Comparison of ENCODE assay signal across 8 cellular contexts in genomic region chr11:74493816-74494630, GRCh38. TPM values are rescaled to one million over a fixed set of nuclear protein-coding genes. Genes with fewer than 3 reads are reported as not detected.
DNase-seq lines count a peak whose midpoint lies in the region; ATAC-seq and TF ChIP-seq lines count a peak whose summit lies in the region.

No MANE protein-coding gene starts in this region.

- H3K4me3 ChIP-seq in left ventricle myocardium inferior (peak overlapping the region; percentile 95), esophagus squamous epithelium (peak overlapping the region; percentile 70 to 99 (median 82)), trophoblast cell (ENCODE audit: low read depth, low read length) (peak overlapping the region; percentile 97)

- peaks cover 22% of the 10 kb centered on the region for H3K4me1 ChIP-seq in left ventricle myocardium inferior
- H3K4me1 ChIP-seq in esophagus squamous epithelium = peaks cover 0 to 19% (median 11%) of the 10 kb centered on the region in 3 donors
- H3K4me1 ChIP-seq in trophoblast cell (ENCODE audit: control insufficient read depth in 1 of 2, insufficient read depth in 2 of 2, low read length in 2 of 2) = peaks cover 5 to 8% of the 10 kb centered on the region in 2 experiments

- no peak overlapping the region for H2BK120ac ChIP-seq in trophoblast cell (ENCODE audit: insufficient read depth, low read length, poor library complexity)

- TF ChIP-seq POLR2A in esophagus squamous epithelium (IDR thresholded peaks at IDR 0.05) = no peak

- H3K79me1 ChIP-seq in trophoblast cell (ENCODE audit: low read length) = peaks cover 4% of the 10 kb centered on the region

- no peak for DNase-seq in left ventricle myocardium inferior
- no peak for DNase-seq in left ventricle myocardium superior
- peak; percentile 66 for DNase-seq in RWPE1 (ENCODE audit: low spot score)
- DNase-seq in esophagus squamous epithelium (lab: John Stamatoyannopoulos, UW) = no peak
- DNase-seq in trophoblast cell = peak in 1 of 2 donors; percentile 85
- no peak for DNase-seq in amygdala (lab: John Stamatoyannopoulos, UW)
- DNase-seq in NCI-H1694 treated with DMSO at 0.1 percent for 48 hours (lab: John Stamatoyannopoulos, UW) = no peak
- DNase-seq in activated CD4-positive, alpha-beta T cell treated with anti-CD3 and anti-CD28 coated beads, Interleukin-2, amount 50 U/mL, for 4 hours = no peak

- peak overlapping the region; percentile 89 for H2AFZ ChIP-seq in trophoblast cell (ENCODE audit: insufficient read depth, low read length, poor library complexity)

- H3K4ac ChIP-seq in trophoblast cell (ENCODE audit: low read depth, low read length) = peak overlapping the region; percentile 2

- peaks cover 14% of the 10 kb centered on the region for H3K9me3 ChIP-seq in left ventricle myocardium inferior (replicated peaks)
- no peaks in the 10 kb centered on the region for H3K9me3 ChIP-seq in esophagus squamous epithelium
- H3K9me3 ChIP-seq in trophoblast cell (ENCODE audit: insufficient read depth, low read depth, low read length) = no peaks in the 10 kb centered on the region

- intact Hi-C loops in left ventricle myocardium inferior (cut with micrococcal nuclease) = no loop called here
- intact Hi-C loops in left ventricle myocardium superior (cut with micrococcal nuclease) = no loop called here
- intact Hi-C loops in esophagus squamous epithelium (cut with DNase I) = no loop called here

- no peaks in the 10 kb centered on the region for H3K27me3 ChIP-seq in left ventricle myocardium inferior (ENCODE audit: low read depth)
- H3K27me3 ChIP-seq in esophagus squamous epithelium = no peaks in the 10 kb centered on the region
- H3K27me3 ChIP-seq in trophoblast cell (ENCODE audit: insufficient read depth, low read length) = no peaks in the 10 kb centered on the region

- H3K18ac ChIP-seq in trophoblast cell (ENCODE audit: low read length) = no peak overlapping the region

- CTCF ChIA-PET in RWPE1 (lab: Yijun Ruan, JAX) = interaction anchor here (0.7 kb wide), 1 partner anchor 40 kb away, joined by 4 read pairs; no protein-coding TSS in a partner anchor

- H4K91ac ChIP-seq in trophoblast cell (ENCODE audit: low read depth, low read length) = peak overlapping the region; percentile 97

- H3K4me2 ChIP-seq in trophoblast cell (ENCODE audit: low read length) = peak overlapping the region; percentile 76

- POLR2A ChIA-PET in RWPE1 (lab: Yijun Ruan, JAX; ENCODE audit: low non-redundant PET) = interaction anchor here (0.6 to 1.2 kb wide), 6 partner anchors 11 to 567 kb away, joined by 3 to 8 read pairs (median 4); no protein-coding TSS in a partner anchor

- H2BK5ac ChIP-seq in trophoblast cell (ENCODE audit: low read depth, low read length, poor library complexity) = no peak overlapping the region

- peak overlapping the region; percentile 51 for H4K12ac ChIP-seq in trophoblast cell (ENCODE audit: low read depth, low read length)

- no peak overlapping the region for H3K23ac ChIP-seq in trophoblast cell (ENCODE audit: low read length)

- 5 to 17% methylated on average over 10 to 11 of the region's 12 CpGs for WGBS in esophagus squamous epithelium, 2 donors
- WGBS in trophoblast cell (ENCODE audit: extremely low coverage, insufficient coverage, insufficient read length) = 100% methylated on average over 1 of the region's 12 CpGs

- H3K27ac ChIP-seq in left ventricle myocardium inferior (replicated peaks) (peak overlapping the region; percentile 100), RWPE1 (peak overlapping the region; percentile 99), esophagus squamous epithelium (peak overlapping the region; percentile 91 to 100 (median 98)), trophoblast cell (ENCODE audit: low read depth, low read length) (peak overlapping the region; percentile 1)

- H3K9ac ChIP-seq in trophoblast cell (ENCODE audit: low read length) = peak overlapping the region; percentile 60

- ATAC-seq in left ventricle myocardium superior = no peak

- no peak overlapping the region for H2AK5ac ChIP-seq in trophoblast cell (ENCODE audit: low read length)

- no peak overlapping the region for H2BK12ac ChIP-seq in trophoblast cell (ENCODE audit: low read length)

- TF ChIP-seq CTCF in left ventricle myocardium inferior (IDR thresholded peaks at IDR 0.05; ENCODE audit: borderline replicate concordance) (no peak), RWPE1 (conservative IDR thresholded peaks at IDR 0.05; ENCODE audit: low read depth) (no peak), esophagus squamous epithelium (IDR thresholded peaks at IDR 0.05) (no peak)

- H4K8ac ChIP-seq in trophoblast cell (ENCODE audit: low read depth, low read length) = peak overlapping the region; percentile 99

- H3K14ac ChIP-seq in trophoblast cell (ENCODE audit: low read length) = no peak overlapping the region

- peaks cover 9% of the 10 kb centered on the region for H3K36me3 ChIP-seq in left ventricle myocardium inferior
- H3K36me3 ChIP-seq in esophagus squamous epithelium = peaks cover 0 to 18% (median 0%) of the 10 kb centered on the region in 3 donors
- H3K36me3 ChIP-seq in trophoblast cell (ENCODE audit: control insufficient read depth in 1 of 2, insufficient read depth in 2 of 2, low read length in 2 of 2) = no peaks in the 10 kb centered on the region

- H3K79me2 ChIP-seq in trophoblast cell (ENCODE audit: control insufficient read depth, insufficient read depth, low read length, poor library complexity) = peaks cover 4% of the 10 kb centered on the region

RNA-seq across cellular contexts. Expression of gene LIPT2, which starts 0.5 kb away (rescaled TPM):
- total RNA-seq in left ventricle myocardium inferior (0.96 TPM), left ventricle myocardium superior (1.7 TPM), esophagus squamous epithelium (1 to 10 TPM; 1.2 to 8.4 (median 3.9) TPM)
- polyA plus RNA-seq in trophoblast cell (2013) = 4.6 and 5.0 TPM in 2 replicates

RNA-seq across cellular contexts. Expression of gene KCNE3, which starts 26.7 kb away (rescaled TPM):
- total RNA-seq in left ventricle myocardium inferior (4.3 TPM), left ventricle myocardium superior (2.3 TPM), esophagus squamous epithelium (1 to 10 TPM in 3 of 4 donors, under 1 TPM in 1; 0.72 to 8.4 (median 3.5) TPM)
- polyA plus RNA-seq in trophoblast cell (2013) = 2.4 and 2.7 TPM in 2 replicates

Comparison
In these comparisons a context has a peak if more than half of its experiments do, and no peak if none do; other contexts are left out.
1. H3K27ac ChIP-seq: peak in every context shown above with its lines; median percentile 100 in left ventricle myocardium inferior; 99 in RWPE1; 98 in esophagus squamous epithelium; 1 in trophoblast cell.